ENCODE assay signal across 1 cellular context in genomic region chr4:53365486-53366300, GRCh38.
TF ChIP-seq lines count a peak whose summit lies in the region.

Gene SCFD2, minus strand, starts transcription at chr4:53366061.

TF ChIP-seq in HEK293, 187 proteins besides CTCF, POLR2A, EP300 and RAD21 (continued from another document):
- TF ChIP-seq REST (tag by site-specific recombination; IDR thresholded peaks at IDR 0.05), result peak; percentile 51; the same call in 1 of the 2 replicates
- no peak for TF ChIP-seq ZNF341 (tag by site-specific recombination; IDR thresholded peaks at IDR 0.05; ENCODE audit: low read depth)
- TF ChIP-seq SETDB1 (IDR thresholded peaks at IDR 0.05; ENCODE audit: insufficient read length, low read length), result peak; percentile 27
- TF ChIP-seq KLF8 (tag by site-specific recombination; IDR thresholded peaks at IDR 0.05), result 0 out of 2 replicates have a peak, but pooled peaks have one; percentile 43
- TF ChIP-seq ZNF394 (tag by site-specific recombination; IDR thresholded peaks at IDR 0.05; ENCODE audit: borderline replicate concordance), result peak; percentile 86; the same call in 1 of the 2 replicates
- TF ChIP-seq ZNF677 (tag by site-specific recombination; IDR thresholded peaks at IDR 0.05), result no peak
- TF ChIP-seq SP7 (tag by site-specific recombination; IDR thresholded peaks at IDR 0.05), result peak; percentile 24; the same call in 1 of the 2 replicates
- TF ChIP-seq ZNF792 (tag by site-specific recombination; IDR thresholded peaks at IDR 0.05), result no peak
- TF ChIP-seq HOXA7 (CRISPR knock-in tag; IDR thresholded peaks at IDR 0.05; ENCODE audit: borderline replicate concordance), result no peak
- peak; percentile 55 for TF ChIP-seq ZNF518A (tag by site-specific recombination; conservative IDR thresholded peaks at IDR 0.05; ENCODE audit: low read depth)
- peak; percentile 70 for TF ChIP-seq PRDM10 (tag by site-specific recombination; IDR thresholded peaks at IDR 0.05)
- peak; percentile 75 for TF ChIP-seq ZNF335 (tag by site-specific recombination; conservative IDR thresholded peaks at IDR 0.05)
- TF ChIP-seq ZNF24 (tag by site-specific recombination; IDR thresholded peaks at IDR 0.05), result 0 out of 2 replicates have a peak, but pooled peaks have one; percentile 17
- TF ChIP-seq ZBTB20 (tag by site-specific recombination; IDR thresholded peaks at IDR 0.05), result peak; percentile 14; the same call in 1 of the 2 replicates
- peak; percentile 64; the same call in 1 of the 2 replicates for TF ChIP-seq ZBTB17 (tag by site-specific recombination; IDR thresholded peaks at IDR 0.05)
- TF ChIP-seq ZNF664 (tag by site-specific recombination; IDR thresholded peaks at IDR 0.05), result peak; percentile 86
- TF ChIP-seq ZBTB11 (tag by site-specific recombination; conservative IDR thresholded peaks at IDR 0.05; ENCODE audit: low read depth), result peak; percentile 33
- no peak for TF ChIP-seq TRIM28 (IDR thresholded peaks at IDR 0.05; ENCODE audit: borderline replicate concordance, low read length)
- TF ChIP-seq ZNF768 (tag by site-specific recombination; IDR thresholded peaks at IDR 0.05), result no peak
- TF ChIP-seq ZNF571 (tag by site-specific recombination; IDR thresholded peaks at IDR 0.05), result no peak
- TF ChIP-seq BCL6B (tag by site-specific recombination; IDR thresholded peaks at IDR 0.05), result peak; percentile 55; the same call in 1 of the 2 replicates
- TF ChIP-seq ZNF132 (tag by site-specific recombination; IDR thresholded peaks at IDR 0.05; ENCODE audit: borderline replicate concordance), result no peak
- no peak for TF ChIP-seq ZNF747 (tag by site-specific recombination; IDR thresholded peaks at IDR 0.05)
- peak; percentile 63 for TF ChIP-seq GLIS1 (tag by site-specific recombination; IDR thresholded peaks at IDR 0.05)
- peak; percentile 73 for TF ChIP-seq KLF10 (tag by site-specific recombination; IDR thresholded peaks at IDR 0.05)
- TF ChIP-seq ZNF366 (tag by site-specific recombination; conservative IDR thresholded peaks at IDR 0.05), result peak; percentile 36; the same call in 1 of the 2 replicates
- 0 out of 2 replicates have a peak, but pooled peaks have one; percentile 50 for TF ChIP-seq ZNF600 (tag by site-specific recombination; IDR thresholded peaks at IDR 0.05)
TF ChIP-seq in HEK293: peak in this region for 32.
